ENCODE assay signal across 18 cellular contexts in the genomic region with DNA sequence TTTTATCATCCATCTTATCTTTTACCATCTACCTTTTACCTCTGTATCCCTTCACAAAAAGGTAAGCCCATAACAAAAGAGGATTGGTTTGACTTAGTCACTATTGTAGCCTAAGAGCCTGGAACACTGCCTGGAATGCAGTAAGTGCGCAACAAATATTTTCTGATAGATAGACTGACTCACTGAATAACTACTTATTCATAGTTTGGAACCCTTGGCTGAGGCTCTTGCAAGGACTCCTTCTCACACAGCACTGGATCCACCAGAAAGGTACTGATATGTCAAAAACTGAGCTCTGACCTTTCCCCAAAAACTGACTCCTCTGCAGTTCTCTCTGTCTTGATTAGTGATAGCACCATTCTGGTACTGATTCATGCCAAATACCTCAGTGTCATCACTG.
DNase-seq lines count a peak whose midpoint lies in the region; ATAC-seq and TF ChIP-seq lines count a peak whose summit lies in the region.
"Had no signal": no experiment of that assay in that cellular context is flagged by ENCODE, and none has a peak within 500 bp of the region (broad histone marks: within the 10 kb centered on the region; RNA-seq: fewer than 3 reads in every experiment).

No MANE protein-coding gene starts in this region.

- TF ChIP-seq CTCF in KMS-11 (conservative IDR thresholded peaks at IDR 0.05; ENCODE audit: low read depth, low read length) (no peak), gastrocnemius medialis (IDR thresholded peaks at IDR 0.05 in 4 of 5, conservative IDR thresholded peaks at IDR 0.05 in 1 of 5) (no peak)

- H3K27ac Mint-ChIP-seq in stimulated activated naive CD8-positive, alpha-beta T cell treated with anti-CD3 and anti-CD28 coated beads, Interleukin-15, amount 100 ng/mL, for 72 hours = no peak overlapping the region
- H3K27ac Mint-ChIP-seq: stimulated activated naive B cell treated with anti-CD40 and anti-IgM and Interleukin-4, amounts not matched to agents 10 μg/mL and 1 μg/mL and 100 μg/mL, for 72 hours had no signal

- no peaks in the 10 kb centered on the region for H3K27me3 Mint-ChIP-seq in stimulated activated naive CD8-positive, alpha-beta T cell treated with anti-CD3 and anti-CD28 coated beads, Interleukin-15, amount 100 ng/mL, for 72 hours
- H3K27me3 Mint-ChIP-seq: stimulated activated naive B cell treated with anti-CD40 and anti-IgM and Interleukin-4, amounts not matched to agents 10 μg/mL and 1 μg/mL and 100 μg/mL, for 72 hours had no signal

- peak overlapping the region; percentile 42; the same call in 1 of the 2 replicates for H3K4me2 ChIP-seq in KMS-11

- H3K9ac ChIP-seq in KMS-11 = no peak overlapping the region
- H3K9ac ChIP-seq: parathyroid adenoma had no signal

- no peak overlapping the region for H2AFZ ChIP-seq in KMS-11 (ENCODE audit: low read depth)
- H2AFZ ChIP-seq: parathyroid adenoma had no signal

- H3K9me3 Mint-ChIP-seq in stimulated activated naive CD8-positive, alpha-beta T cell treated with anti-CD3 and anti-CD28 coated beads, Interleukin-15, amount 100 ng/mL, for 72 hours = no peaks in the 10 kb centered on the region
- H3K9me3 Mint-ChIP-seq: stimulated activated naive B cell treated with anti-CD40 and anti-IgM and Interleukin-4, amounts not matched to agents 10 μg/mL and 1 μg/mL and 100 μg/mL, for 72 hours had no signal

- H3K36me3 ChIP-seq in KMS-11 (ENCODE audit: insufficient read depth) (no peaks in the 10 kb centered on the region), gastrocnemius medialis (no peaks in the 10 kb centered on the region)
- H3K36me3 ChIP-seq: gastroesophageal sphincter, transverse colon had no signal

- H4K20me1 ChIP-seq in KMS-11 (ENCODE audit: insufficient read depth) = no peaks in the 10 kb centered on the region

- H3K4me3 ChIP-seq in KMS-11 (IDR thresholded peaks at IDR 0.05; ENCODE audit: insufficient read depth, low read depth, low read length) (no peak overlapping the region), gastrocnemius medialis (no peak overlapping the region)
- H3K4me3 ChIP-seq: gastroesophageal sphincter, transverse colon had no signal

- no peaks in the 10 kb centered on the region for H3K4me1 Mint-ChIP-seq in stimulated activated naive CD8-positive, alpha-beta T cell treated with anti-CD3 and anti-CD28 coated beads, Interleukin-15, amount 100 ng/mL, for 72 hours

- H3K27ac ChIP-seq in KMS-11 = no peak overlapping the region
- H3K27ac ChIP-seq in gastrocnemius medialis = no peak overlapping the region
- H3K27ac ChIP-seq: gastroesophageal sphincter, parathyroid adenoma had no signal

- no peak overlapping the region for H3K4me3 Mint-ChIP-seq in stimulated activated naive CD8-positive, alpha-beta T cell treated with anti-CD3 and anti-CD28 coated beads, Interleukin-15, amount 100 ng/mL, for 72 hours
- H3K4me3 Mint-ChIP-seq: stimulated activated naive B cell treated with anti-CD40 and anti-IgM and Interleukin-4, amounts not matched to agents 10 μg/mL and 1 μg/mL and 100 μg/mL, for 72 hours had no signal

- DNase-seq in AG08396 (ENCODE audit: low spot score) (peak; percentile 22), amniotic epithelial cell (ENCODE audit: low read depth) (peak; percentile 3), fibroblast of the conjunctiva (ENCODE audit: low read depth) (peak; percentile 17), gastrocnemius medialis (no peak), cerebellum (ENCODE audit: low spot score) (no peak)
- DNase-seq in stimulated activated naive CD8-positive, alpha-beta T cell treated with anti-CD3 and anti-CD28 coated beads, Interleukin-15, amount 100 ng/mL, for 72 hours = no peak
- DNase-seq: activated gamma-delta T cell; aorta; KG1; NCI-H1436; NCI-H2227 treated with DMSO at 0.1 percent for 48 hours; stimulated activated naive B cell treated with anti-CD40 and anti-IgM and Interleukin-4, amounts not matched to agents 10 μg/mL and 1 μg/mL and 100 μg/mL, for 72 hours; T-helper 9 cell; transverse colon had no signal

- H3K9me3 ChIP-seq in gastrocnemius medialis = no peaks in the 10 kb centered on the region
- H3K9me3 ChIP-seq: transverse colon had no signal

- H3K27me3 ChIP-seq in KMS-11 (ENCODE audit: insufficient read depth, low read depth) = no peaks in the 10 kb centered on the region
- no peaks in the 10 kb centered on the region for H3K27me3 ChIP-seq in gastrocnemius medialis
- H3K27me3 ChIP-seq: gastroesophageal sphincter, transverse colon had no signal

- in situ Hi-C loops in gastrocnemius medialis (cut with MboI; ENCODE audit: low sequenced_read_pairs in 4 of 4) = no loop called here

- ATAC-seq in HG03469 (IDR thresholded peaks at IDR 0.05; ENCODE audit: unreplicated experiment) (no peak), gastrocnemius medialis (no peak)
- ATAC-seq in stimulated activated naive CD8-positive, alpha-beta T cell treated with anti-CD3 and anti-CD28 coated beads, Interleukin-15, amount 100 ng/mL, for 72 hours = no peak
- ATAC-seq: gastroesophageal sphincter; stimulated activated naive B cell treated with anti-CD40 and anti-IgM and Interleukin-4, amounts not matched to agents 10 μg/mL and 1 μg/mL and 100 μg/mL, for 72 hours had no signal

- intact Hi-C loops in gastrocnemius medialis (cut with DNase I; ENCODE audit: low total_unique reads) = no loop called here

- no peaks in the 10 kb centered on the region for H3K79me2 ChIP-seq in KMS-11 (ENCODE audit: insufficient read depth, low read depth)
- H3K79me2 ChIP-seq: parathyroid adenoma had no signal

- TF ChIP-seq POLR2A in gastrocnemius medialis (IDR thresholded peaks at IDR 0.05) = no peak

- H3K4me1 ChIP-seq in KMS-11 (ENCODE audit: low read depth, poor library complexity, severe bottlenecking) (peaks cover 25% of the 10 kb centered on the region), gastrocnemius medialis (peaks cover 0 to 10% of the 10 kb centered on the region in 2 donors)
- H3K4me1 ChIP-seq: parathyroid adenoma, transverse colon had no signal

Comparison
In these comparisons a context has a peak if more than half of its experiments do, and no peak if none do; other contexts are left out.
1. DNase-seq: peak in AG08396 (single experiment), amniotic epithelial cell (single experiment) and fibroblast of the conjunctiva (single experiment); none in gastrocnemius medialis (0 of 2), cerebellum (single experiment) and stimulated activated naive CD8-positive, alpha-beta T cell treated with anti-CD3 and anti-CD28 coated beads, Interleukin-15, amount 100 ng/mL, for 72 hours (0 of 2).